ENCODE assay signal across 8 cellular contexts in genomic region chr6:31580807-31581437, GRCh38. TPM values are rescaled to one million over a fixed set of nuclear protein-coding genes. Genes with fewer than 3 reads are reported as not detected.
DNase-seq lines count a peak whose midpoint lies in the region; ATAC-seq and TF ChIP-seq lines count a peak whose summit lies in the region.

No MANE protein-coding gene starts in this region.

- H3K4me3 Mint-ChIP-seq in mesothelial cell of epicardium: peak overlapping the region; percentile 86

- peaks cover 2% of the 10 kb centered on the region for H3K27me3 Mint-ChIP-seq in mesothelial cell of epicardium (ENCODE audit: low read depth)

- H3K9me3 ChIP-seq in endocrine pancreas (ENCODE audit: control insufficient read depth, low read length): no peaks in the 10 kb centered on the region

- H3K36me3 ChIP-seq in endocrine pancreas (ENCODE audit: control insufficient read depth, insufficient read depth, low read length): no peaks in the 10 kb centered on the region

- peak; percentile 79 for TF ChIP-seq CTCF in AG09309 (IDR thresholded peaks at IDR 0.05; ENCODE audit: control insufficient read depth, insufficient read depth, low read depth, low read length, missing control alignments)
- TF ChIP-seq CTCF in mesothelial cell of epicardium (IDR thresholded peaks at IDR 0.05; ENCODE audit: unreplicated experiment): peak; percentile 100

- peak overlapping the region; percentile 87 for H3K27ac Mint-ChIP-seq in mesothelial cell of epicardium

- H3K4me1 ChIP-seq in endocrine pancreas (ENCODE audit: control insufficient read depth, insufficient read depth, low read length): no peaks in the 10 kb centered on the region

- ATAC-seq in GM18867 (IDR thresholded peaks at IDR 0.05; ENCODE audit: unreplicated experiment) (peak; percentile 52), HG03442 (IDR thresholded peaks at IDR 0.05; ENCODE audit: unreplicated experiment) (peak; percentile 64)

- H3K4me1 Mint-ChIP-seq in mesothelial cell of epicardium: peaks cover 10% of the 10 kb centered on the region

- no peaks in the 10 kb centered on the region for H3K27me3 ChIP-seq in endocrine pancreas (ENCODE audit: control insufficient read depth, insufficient read depth, low read length)

- H3K4me3 ChIP-seq in AG09309 (ENCODE audit: control insufficient read depth, low read depth, low read length) (peak overlapping the region; percentile 92), endocrine pancreas (ENCODE audit: control insufficient read depth, insufficient read depth, low read length) (peak overlapping the region; percentile 11)

- H3K9ac ChIP-seq in endocrine pancreas (ENCODE audit: control insufficient read depth, insufficient read depth, low read length): peak overlapping the region; percentile 83

- no peaks in the 10 kb centered on the region for H3K9me3 Mint-ChIP-seq in mesothelial cell of epicardium

- no peaks in the 10 kb centered on the region for H3K36me3 Mint-ChIP-seq in mesothelial cell of epicardium

- DNase-seq in AG09309 (ENCODE audit: low read depth) (peak; percentile 20), NCI-H82 (lab: John Stamatoyannopoulos, UW) (peak; percentile 91), mesothelial cell of epicardium (ENCODE audit: low spot score in 2 of 2, unreplicated experiment in 2 of 2) (peak; percentile 89 to 95)
- DNase-seq in activated CD8-positive, alpha-beta memory T cell treated with anti-CD3 and anti-CD28 coated beads for 24 hours: peak; percentile 97
- DNase-seq in stimulated activated CD8-positive, alpha-beta memory T cell treated with anti-CD3 and anti-CD28 coated beads, Interleukin-15, amount 100 ng/mL, for 4 hours (ENCODE audit: low read depth in 2 of 2): peak; percentile 69 to 79

RNA-seq across cellular contexts. Expression of gene LTB, which starts 1.3 kb away (rescaled TPM):
- total RNA-seq in mesothelial cell of epicardium: 0.32 TPM in 1 of 3 replicates, not detected in the others

RNA-seq across cellular contexts. Expression of gene LST1, which starts 5.2 kb away (rescaled TPM):
- total RNA-seq in mesothelial cell of epicardium: 0.60 to 0.77 TPM in 2 of 3 replicates, not detected in the other

RNA-seq across cellular contexts. Expression of gene TNF, which starts 5.6 kb away (rescaled TPM):
- total RNA-seq in mesothelial cell of epicardium: 0.52 to 0.60 TPM (median 0.60 TPM) in 3 replicates

RNA-seq across cellular contexts. Expression of gene LTA, which starts 8.8 kb away (rescaled TPM):
- total RNA-seq in mesothelial cell of epicardium: 0.16 to 0.18 TPM in 2 of 3 replicates, not detected in the other

RNA-seq across cellular contexts. Expression of gene NCR3, which starts 11.9 kb away (rescaled TPM):
- total RNA-seq in mesothelial cell of epicardium: not detected in 3 replicates

Comparison
In these comparisons a context has a peak if more than half of its experiments do, and no peak if none do; other contexts are left out.
1. Peak in every context shown above with its lines: DNase-seq, ATAC-seq and H3K4me3 ChIP-seq.
2. DNase-seq: peak in every context shown above with its lines; median percentile 97 in activated CD8-positive, alpha-beta memory T cell treated with anti-CD3 and anti-CD28 coated beads for 24 hours; 92 in mesothelial cell of epicardium; 91 in NCI-H82; 74 in stimulated activated CD8-positive, alpha-beta memory T cell treated with anti-CD3 and anti-CD28 coated beads, Interleukin-15, amount 100 ng/mL, for 4 hours; 20 in AG09309.